Comparison of ENCODE assay signal across 19 cellular contexts in the genomic region with DNA sequence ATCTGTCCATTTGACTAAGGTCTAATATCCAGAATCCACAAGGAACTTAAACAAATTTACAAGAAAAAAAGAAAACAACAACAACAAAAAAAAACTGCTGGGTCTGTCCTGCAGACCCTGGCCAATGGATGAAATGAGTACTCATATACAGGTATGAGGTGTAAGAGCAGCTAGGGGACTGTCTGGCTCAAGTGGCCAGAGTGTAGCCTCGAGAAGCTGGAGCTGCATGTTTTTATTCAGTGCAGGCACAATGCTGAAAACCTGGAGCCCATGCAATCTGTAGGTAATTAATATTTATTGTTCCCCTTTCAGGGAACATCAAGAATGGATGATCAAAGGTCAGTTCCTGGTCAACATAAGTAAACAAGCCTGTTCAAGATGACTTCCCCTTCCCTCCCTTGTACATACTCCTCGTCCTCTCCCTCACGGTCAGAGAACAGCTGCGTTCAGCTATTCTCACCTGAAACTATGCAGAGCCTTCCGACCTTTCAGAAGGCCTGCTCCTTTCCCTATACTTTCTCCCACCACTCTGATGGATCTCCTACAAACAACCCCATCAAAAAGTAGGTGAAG. TPM values are rescaled to one million over a fixed set of nuclear protein-coding genes. Genes with fewer than 3 reads are reported as not detected.
DNase-seq lines count a peak whose midpoint lies in the region; ATAC-seq, FAIRE-seq and TF ChIP-seq lines count a peak whose summit lies in the region.
"Had no signal": no experiment of that assay in that cellular context is flagged by ENCODE, and none has a peak within 500 bp of the region (broad histone marks: within the 10 kb centered on the region; RNA-seq: fewer than 3 reads in every experiment).

No MANE protein-coding gene starts in this region.

- H3K4me1 ChIP-seq in hepatocyte (ENCODE audit: insufficient read depth) (peaks cover 9% of the 10 kb centered on the region), right lobe of liver (peaks cover 0 to 22% (median 6%) of the 10 kb centered on the region in 4 donors), small intestine (ENCODE audit: control insufficient read depth in 2 of 2, insufficient read depth in 1 of 2, low read depth in 1 of 2, low read length in 1 of 2) (no peaks in the 10 kb centered on the region)
- H3K4me1 ChIP-seq: BLaER1 had no signal

- no peak for TF ChIP-seq POLR2A in right lobe of liver (IDR thresholded peaks at IDR 0.05)

- H3K27me3 ChIP-seq in hepatocyte (no peaks in the 10 kb centered on the region), right lobe of liver (no peaks in the 10 kb centered on the region), small intestine (ENCODE audit: control insufficient read depth in 2 of 2, insufficient read depth in 2 of 2, low read length in 2 of 2) (no peaks in the 10 kb centered on the region)
- H3K27me3 ChIP-seq: BLaER1 had no signal

- DNase-seq in NCI-H748 (lab: John Stamatoyannopoulos, UW; ENCODE audit: unreplicated experiment) (peak; percentile 31), NCI-H748 treated with DMSO at 0.1 percent for 48 hours (lab: John Stamatoyannopoulos, UW) (no peak), hepatocyte (ENCODE audit: low spot score) (peak; percentile 31), right lobe of liver (no peak), small intestine (peak; percentile 93), glutamatergic neuron (no peak), DMS153 treated with DMSO at 0.1 percent for 48 hours (lab: John Stamatoyannopoulos, UW; ENCODE audit: unreplicated experiment) (no peak)
- DNase-seq: AML-193; CD4-positive, CD25-positive, alpha-beta regulatory T cell; GF-D8; GM23248 had no signal

- 53% methylated on average over 5 of the region's 5 CpGs for WGBS in hepatocyte (ENCODE audit: low lambda C conversion rate, missing lambda C conversion rate)
- 36% methylated on average over 5 of the region's 5 CpGs for WGBS in right lobe of liver (ENCODE audit: insufficient coverage, low coverage, low lambda C conversion rate, missing lambda C conversion rate)
- 7 to 35% (median 19%) methylated on average over 5 of the region's 5 CpGs for WGBS in small intestine, 3 donors

- ATAC-seq in right lobe of liver (peak; percentile 46 to 84 (median 71)), GM21360 (IDR thresholded peaks at IDR 0.05; ENCODE audit: unreplicated experiment) (no peak)
- ATAC-seq: HCT116 had no signal

- TF ChIP-seq CTCF in hepatocyte (IDR thresholded peaks at IDR 0.05; ENCODE audit: poor library complexity) (no peak), right lobe of liver (IDR thresholded peaks at IDR 0.05) (no peak), glutamatergic neuron (IDR thresholded peaks at IDR 0.05; ENCODE audit: partially characterized antibody, unreplicated experiment) (no peak)

- H3K9me2 ChIP-seq in hepatocyte (replicated peaks; ENCODE audit: insufficient read depth): no peaks in the 10 kb centered on the region

- H4K20me1 ChIP-seq in hepatocyte (ENCODE audit: insufficient read depth, poor library complexity, severe bottlenecking): no peaks in the 10 kb centered on the region
- H4K20me1 ChIP-seq: BLaER1 had no signal

- H3K4me2 ChIP-seq in hepatocyte: peak overlapping the region; percentile 38
- H3K4me2 ChIP-seq: BLaER1 had no signal

- H3K79me2 ChIP-seq in hepatocyte: no peaks in the 10 kb centered on the region

- H2AFZ ChIP-seq in hepatocyte: no peak overlapping the region
- H2AFZ ChIP-seq: GM23248 had no signal

- peak overlapping the region; percentile 82 for H3K27ac ChIP-seq in hepatocyte
- peak overlapping the region in 1 of 3 donors; percentile 38 for H3K27ac ChIP-seq in right lobe of liver
- peak overlapping the region in 1 of 2 donors; percentile 3 for H3K27ac ChIP-seq in small intestine (ENCODE audit: low read depth in 1 of 2, low read length in 1 of 2)
- H3K27ac ChIP-seq: 22Rv1, BLaER1, GM23248, HL-60 had no signal

- H3K9me3 ChIP-seq in hepatocyte (ENCODE audit: low read depth) (no peaks in the 10 kb centered on the region), right lobe of liver (no peaks in the 10 kb centered on the region), small intestine (ENCODE audit: control insufficient read depth, low read depth) (no peaks in the 10 kb centered on the region)
- H3K9me3 ChIP-seq: BLaER1 had no signal

- H3K4me1 Mint-ChIP-seq in glutamatergic neuron (ENCODE audit: low read depth, unreplicated experiment): no peaks in the 10 kb centered on the region
- H3K4me1 Mint-ChIP-seq: CD4-positive, CD25-positive, alpha-beta regulatory T cell; IgD-negative memory B cell had no signal

- no peak overlapping the region for H3K4me3 Mint-ChIP-seq in glutamatergic neuron (ENCODE audit: unreplicated experiment)
- H3K4me3 Mint-ChIP-seq: CD4-positive, CD25-positive, alpha-beta regulatory T cell; IgD-negative memory B cell had no signal

- FAIRE-seq in small intestine (lab: Jason Lieb, UNC): no peak
- FAIRE-seq: H54 had no signal

- no peak overlapping the region for H3K4me3 ChIP-seq in hepatocyte
- no peak overlapping the region for H3K4me3 ChIP-seq in right lobe of liver
- no peak overlapping the region for H3K4me3 ChIP-seq in small intestine (ENCODE audit: low read depth in 1 of 2, low read length in 2 of 2)
- H3K4me3 ChIP-seq: BLaER1, GM23248 had no signal

- no peak overlapping the region for H3K27ac Mint-ChIP-seq in glutamatergic neuron (ENCODE audit: unreplicated experiment)
- H3K27ac Mint-ChIP-seq: CD4-positive, CD25-positive, alpha-beta regulatory T cell; IgD-negative memory B cell had no signal

- no peaks in the 10 kb centered on the region for H3K27me3 Mint-ChIP-seq in glutamatergic neuron (ENCODE audit: unreplicated experiment)
- H3K27me3 Mint-ChIP-seq: CD4-positive, CD25-positive, alpha-beta regulatory T cell had no signal

- no peaks in the 10 kb centered on the region for H3K9me3 Mint-ChIP-seq in glutamatergic neuron (ENCODE audit: unreplicated experiment)

- H3K36me3 Mint-ChIP-seq in glutamatergic neuron (ENCODE audit: unreplicated experiment): no peaks in the 10 kb centered on the region
- H3K36me3 Mint-ChIP-seq: CD4-positive, CD25-positive, alpha-beta regulatory T cell; IgD-negative memory B cell had no signal

- intact Hi-C loops in right lobe of liver (cut with DNase I): no loop called here

- no peaks in the 10 kb centered on the region for H3K36me3 ChIP-seq in hepatocyte (replicated peaks; ENCODE audit: insufficient read depth, low read depth)
- H3K36me3 ChIP-seq in right lobe of liver: peaks cover 5 to 98% (median 10%) of the 10 kb centered on the region in 4 donors
- peaks cover 0 to 10% of the 10 kb centered on the region in 2 donors for H3K36me3 ChIP-seq in small intestine (ENCODE audit: control insufficient read depth in 2 of 2, insufficient read depth in 2 of 2, low read length in 2 of 2)
- H3K36me3 ChIP-seq: BLaER1 had no signal

RNA-seq across cellular contexts. Expression of a gene that starts 15.5 kb away (rescaled TPM):
- 44.6 and 46.4 TPM in 2 replicates for total RNA-seq in hepatocyte
- 14.7 and 21.3 TPM in 2 replicates for polyA plus RNA-seq in hepatocyte
- 1,000 to 10,000 TPM in 1 of 6 experiments, 100 to 1,000 TPM in 1, 10 to 100 TPM in 2, 1 to 10 TPM in 2; 6.4 to 1,678 (median 12.3) TPM for total RNA-seq in right lobe of liver
- 10 to 100 TPM in 2 of 3 donors, 1 to 10 TPM in 1; 9.5 to 34.2 (median 22.2) TPM for polyA plus RNA-seq in small intestine
- total RNA-seq in glutamatergic neuron (ENCODE audit: unreplicated experiment): not detected
- total RNA-seq: A673; CD4-positive, CD25-positive, alpha-beta regulatory T cell; GM23248 had no signal
- polyA plus RNA-seq: CD4-positive, CD25-positive, alpha-beta regulatory T cell; GM23248; IgD-negative memory B cell had no signal

Comparison
In these comparisons a context has a peak if more than half of its experiments do, and no peak if none do; other contexts are left out.
1. DNase-seq: peak in NCI-H748 (single experiment), hepatocyte (single experiment) and small intestine (single experiment); none in NCI-H748 treated with DMSO at 0.1 percent for 48 hours (single experiment), right lobe of liver (0 of 3), glutamatergic neuron (single experiment) and DMS153 treated with DMSO at 0.1 percent for 48 hours (single experiment).